In the genomic region with DNA sequence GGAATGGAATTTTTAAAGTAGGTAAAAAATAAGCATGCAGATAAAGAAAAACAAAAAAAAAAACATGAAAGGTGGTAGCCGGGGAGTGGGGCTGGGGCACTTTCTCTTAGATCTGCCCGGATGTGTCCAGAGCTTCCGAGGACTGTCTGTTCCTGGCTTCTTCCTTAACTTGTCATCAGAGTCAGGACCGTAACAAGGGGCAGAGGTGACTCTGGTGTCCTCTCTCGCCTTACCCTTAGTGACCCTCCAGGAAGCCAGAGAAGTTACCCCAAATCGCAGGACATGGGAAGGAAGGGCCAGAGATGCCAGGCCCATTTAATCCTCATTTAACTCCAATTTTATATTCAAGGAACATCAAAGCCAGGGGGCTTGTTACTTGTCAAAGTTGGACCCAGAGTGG, we compare ENCODE assay signal across 1 cellular context.
TF ChIP-seq lines count a peak whose summit lies in the region.

No MANE protein-coding gene starts in this region.

TF ChIP-seq in IMR-90, 13 proteins besides CTCF, POLR2A, EP300 and RAD21 (continued from another document):
- TF ChIP-seq, protein P1, sequence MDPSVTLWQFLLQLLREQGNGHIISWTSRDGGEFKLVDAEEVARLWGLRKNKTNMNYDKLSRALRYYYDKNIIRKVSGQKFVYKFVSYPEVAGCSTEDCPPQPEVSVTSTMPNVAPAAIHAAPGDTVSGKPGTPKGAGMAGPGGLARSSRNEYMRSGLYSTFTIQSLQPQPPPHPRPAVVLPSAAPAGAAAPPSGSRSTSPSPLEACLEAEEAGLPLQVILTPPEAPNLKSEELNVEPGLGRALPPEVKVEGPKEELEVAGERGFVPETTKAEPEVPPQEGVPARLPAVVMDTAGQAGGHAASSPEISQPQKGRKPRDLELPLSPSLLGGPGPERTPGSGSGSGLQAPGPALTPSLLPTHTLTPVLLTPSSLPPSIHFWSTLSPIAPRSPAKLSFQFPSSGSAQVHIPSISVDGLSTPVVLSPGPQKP (IDR thresholded peaks at IDR 0.05; ENCODE audit: borderline replicate concordance, low read depth, low read length): no peak
- no peak for TF ChIP-seq RFX5 (IDR thresholded peaks at IDR 0.05; ENCODE audit: low read depth, low read length)
